24 cellular contexts compared by ENCODE assay signal in genomic region chrX:51026862-51027261, GRCh38.
"Had no signal": no experiment of that assay in that cellular context is flagged by ENCODE, and none has a peak within 500 bp of the region (broad histone marks: within the 10 kb centered on the region; RNA-seq: fewer than 3 reads in every experiment).

No MANE protein-coding gene starts in this region.

- H3K9me3 ChIP-seq: esophagus squamous epithelium, heart right ventricle, left lung, mucosa of descending colon, neutrophil, right lobe of liver, thoracic aorta, tibial nerve, upper lobe of right lung, uterus had no signal

- H3K4me3 ChIP-seq: esophagus squamous epithelium, heart right ventricle, left lung, mucosa of descending colon, right lobe of liver, thoracic aorta, tibial nerve, upper lobe of right lung, uterus had no signal

- H3K9ac ChIP-seq: parathyroid adenoma had no signal

- DNase-seq: dermis blood vessel endothelial cell; effector memory CD4-positive, alpha-beta T cell; esophagus squamous epithelium; foreskin melanocyte; glutamatergic neuron; heart right ventricle; hippocampal formation; left cardiac atrium; left lung; mesenchymal stem cell; mucosa of descending colon; naive B cell; right lobe of liver; small intestine; stimulated activated CD4-positive, alpha-beta T cell treated with anti-CD3 and anti-CD28 coated beads, Interleukin-15, amount 100 ng/mL, for 24 hours; stimulated activated CD4-positive, alpha-beta T cell treated with anti-CD3 and anti-CD28 coated beads, Interleukin-2, amount 100 ng/mL, for 48 hours; stimulated activated naive B cell treated with anti-CD40 and anti-IgM and Interleukin-4, amounts not matched to agents 10 μg/mL and 1 μg/mL and 100 μg/mL, for 72 hours; upper lobe of right lung; uterus had no signal

- H2AFZ ChIP-seq: parathyroid adenoma had no signal

- H3K4me1 ChIP-seq: esophagus squamous epithelium, heart right ventricle, left lung, parathyroid adenoma, right lobe of liver, tibial nerve, upper lobe of right lung, uterus had no signal

- H3K36me3 ChIP-seq: esophagus squamous epithelium, heart right ventricle, left lung, neutrophil, right lobe of liver, thoracic aorta, tibial nerve, upper lobe of right lung, uterus had no signal

- H3K79me2 ChIP-seq: parathyroid adenoma had no signal

- H3K27me3 ChIP-seq: esophagus squamous epithelium, left lung, neutrophil, right lobe of liver, tibial nerve, upper lobe of right lung, uterus had no signal

- H3K27ac ChIP-seq: esophagus squamous epithelium, heart right ventricle, left lung, neutrophil, parathyroid adenoma, right lobe of liver, thoracic aorta, tibial nerve, upper lobe of right lung, uterus had no signal

- ATAC-seq: heart right ventricle; left cardiac atrium; left lung; mucosa of descending colon; natural killer cell treated with Interleukin-12 subunit alpha and Interleukin-12 subunit beta and Interleukin-15 and Interleukin-18, amount 100 ng/mL, for 72 hours; right lobe of liver; stimulated activated naive B cell treated with anti-CD40 and anti-IgM and Interleukin-4, amounts not matched to agents 10 μg/mL and 1 μg/mL and 100 μg/mL, for 72 hours; upper lobe of right lung had no signal
